9 cellular contexts compared by ENCODE assay signal in the genomic region with DNA sequence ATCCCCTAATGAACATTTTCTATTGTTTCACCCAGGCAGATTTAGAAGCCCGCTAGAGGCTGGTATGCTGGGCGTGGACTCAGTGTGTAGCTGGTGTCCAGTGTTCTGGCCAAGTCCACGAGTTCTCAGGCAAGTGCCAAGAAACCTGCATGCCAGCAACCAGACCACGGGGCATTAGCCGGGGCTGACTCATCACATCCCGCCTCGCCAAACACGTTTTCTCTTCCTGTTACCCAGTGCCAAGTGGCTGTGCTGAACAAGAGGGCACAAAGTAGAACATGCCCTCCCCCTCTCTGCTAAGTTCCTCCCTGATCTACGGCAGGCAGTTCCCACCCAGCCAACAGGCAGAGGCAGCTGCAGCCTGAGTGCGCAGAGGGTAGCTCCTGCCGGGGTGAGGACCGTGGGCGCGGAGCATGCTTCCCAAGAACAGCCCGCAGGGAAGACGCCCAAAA. TPM values are rescaled to one million over a fixed set of nuclear protein-coding genes. Genes with fewer than 3 reads are reported as not detected.
A peak's percentile ranks its signal among the peaks of the same experiment; 100 is the strongest.
DNase-seq lines count a peak whose midpoint lies in the region; TF ChIP-seq lines count a peak whose summit lies in the region.
"Had no signal": no experiment of that assay in that cellular context is flagged by ENCODE, and none has a peak within 500 bp of the region (broad histone marks: within the 10 kb centered on the region; RNA-seq: fewer than 3 reads in every experiment).

No MANE protein-coding gene starts in this region.

- H3K79me2 ChIP-seq in smooth muscle cell (ENCODE audit: low read depth): no peaks in the 10 kb centered on the region

- CTCF ChIA-PET in activated CD4-positive, alpha-beta memory T cell treated with anti-CD3 and anti-CD28 coated beads for 36 hours (lab: Charles Lee): no interaction called here
- CTCF ChIA-PET in activated CD4-positive, alpha-beta memory T cell treated with anti-CD3 and anti-CD28 coated beads, Interleukin-2, amount 10 ng/mL, durations not matched to agents 7 days and 5 days (lab: Charles Lee): no interaction called here
- CTCF ChIA-PET in RWPE1 (lab: Yijun Ruan, JAX): interaction anchor here (0.6 kb wide), 1 partner anchor 96 kb away, joined by 3 read pairs; no protein-coding TSS in a partner anchor

- H3K4me3 ChIP-seq in smooth muscle cell: no peak overlapping the region

- intact Hi-C loops in activated CD4-positive, alpha-beta memory T cell treated with anti-CD3 and anti-CD28 coated beads for 36 hours (cut with micrococcal nuclease): no loop called here

- DNase-seq in activated CD4-positive, alpha-beta memory T cell treated with anti-CD3 and anti-CD28 coated beads for 36 hours: peak; percentile 16
- DNase-seq in activated CD4-positive, alpha-beta memory T cell treated with anti-CD3 and anti-CD28 coated beads, Interleukin-2, amount 10 ng/mL, durations not matched to agents 7 days and 5 days: no peak
- DNase-seq in RWPE1 (ENCODE audit: low spot score) (peak; percentile 96), fibroblast of gingiva (ENCODE audit: low read depth) (peak; percentile 99), nucleus accumbens (lab: John Stamatoyannopoulos, UW) (peak; percentile 36 to 96 (median 87)), SIG-M5 (lab: John Stamatoyannopoulos, UW) (no peak), NK-92 (lab: John Stamatoyannopoulos, UW; ENCODE audit: unreplicated experiment) (no peak), smooth muscle cell (lab: John Stamatoyannopoulos, UW; ENCODE audit: unreplicated experiment) (no peak)

- no peak overlapping the region for H3K4me2 ChIP-seq in smooth muscle cell

- H3K4me3 Mint-ChIP-seq in activated CD4-positive, alpha-beta memory T cell treated with anti-CD3 and anti-CD28 coated beads for 36 hours: no peak overlapping the region
- no peak overlapping the region for H3K4me3 Mint-ChIP-seq in activated CD4-positive, alpha-beta memory T cell treated with anti-CD3 and anti-CD28 coated beads, Interleukin-2, amount 10 ng/mL, durations not matched to agents 7 days and 5 days
- H3K4me3 Mint-ChIP-seq: T-helper 1 cell treated with Interleukin-12 subunit alpha and Interleukin-12 subunit beta and Interleukin-4 antibody, amounts not matched to agents 30 μg/mL and 1 μg/mL, for 36 hours had no signal

- no peaks in the 10 kb centered on the region for H3K36me3 ChIP-seq in smooth muscle cell (ENCODE audit: low read depth)

- no peak for TF ChIP-seq CTCF in RWPE1 (conservative IDR thresholded peaks at IDR 0.05; ENCODE audit: low read depth)
- TF ChIP-seq CTCF in smooth muscle cell (IDR thresholded peaks at IDR 0.05; ENCODE audit: borderline replicate concordance, insufficient read depth, poor library complexity, severe bottlenecking): no peak

- peaks cover 3% of the 10 kb centered on the region for H3K36me3 Mint-ChIP-seq in activated CD4-positive, alpha-beta memory T cell treated with anti-CD3 and anti-CD28 coated beads for 36 hours
- H3K36me3 Mint-ChIP-seq in activated CD4-positive, alpha-beta memory T cell treated with anti-CD3 and anti-CD28 coated beads, Interleukin-2, amount 10 ng/mL, durations not matched to agents 7 days and 5 days (ENCODE audit: low read depth): no peaks in the 10 kb centered on the region

- H3K9me3 Mint-ChIP-seq in activated CD4-positive, alpha-beta memory T cell treated with anti-CD3 and anti-CD28 coated beads for 36 hours: peaks cover 16% of the 10 kb centered on the region
- H3K9me3 Mint-ChIP-seq in activated CD4-positive, alpha-beta memory T cell treated with anti-CD3 and anti-CD28 coated beads, Interleukin-2, amount 10 ng/mL, durations not matched to agents 7 days and 5 days: no peaks in the 10 kb centered on the region

- no peak overlapping the region for H2AFZ ChIP-seq in smooth muscle cell (ENCODE audit: low read depth)

- peaks cover 2% of the 10 kb centered on the region for H3K4me1 Mint-ChIP-seq in activated CD4-positive, alpha-beta memory T cell treated with anti-CD3 and anti-CD28 coated beads for 36 hours (ENCODE audit: low read depth)
- H3K4me1 Mint-ChIP-seq in activated CD4-positive, alpha-beta memory T cell treated with anti-CD3 and anti-CD28 coated beads, Interleukin-2, amount 10 ng/mL, durations not matched to agents 7 days and 5 days: peaks cover 9% of the 10 kb centered on the region

- H3K27me3 Mint-ChIP-seq in activated CD4-positive, alpha-beta memory T cell treated with anti-CD3 and anti-CD28 coated beads for 36 hours: peaks cover 7% of the 10 kb centered on the region
- no peaks in the 10 kb centered on the region for H3K27me3 Mint-ChIP-seq in activated CD4-positive, alpha-beta memory T cell treated with anti-CD3 and anti-CD28 coated beads, Interleukin-2, amount 10 ng/mL, durations not matched to agents 7 days and 5 days

- H3K9me3 ChIP-seq in smooth muscle cell (replicated peaks; ENCODE audit: low read depth): no peaks in the 10 kb centered on the region

- H3K27ac Mint-ChIP-seq in activated CD4-positive, alpha-beta memory T cell treated with anti-CD3 and anti-CD28 coated beads for 36 hours: no peak overlapping the region
- H3K27ac Mint-ChIP-seq in activated CD4-positive, alpha-beta memory T cell treated with anti-CD3 and anti-CD28 coated beads, Interleukin-2, amount 10 ng/mL, durations not matched to agents 7 days and 5 days: no peak overlapping the region
- H3K27ac Mint-ChIP-seq: T-helper 1 cell treated with Interleukin-12 subunit alpha and Interleukin-12 subunit beta and Interleukin-4 antibody, amounts not matched to agents 30 μg/mL and 1 μg/mL, for 36 hours had no signal

- POLR2A ChIA-PET in activated CD4-positive, alpha-beta memory T cell treated with anti-CD3 and anti-CD28 coated beads for 36 hours (lab: Charles Lee): no interaction called here
- POLR2A ChIA-PET in activated CD4-positive, alpha-beta memory T cell treated with anti-CD3 and anti-CD28 coated beads, Interleukin-2, amount 10 ng/mL, durations not matched to agents 7 days and 5 days (lab: Charles Lee): no interaction called here
- POLR2A ChIA-PET in RWPE1 (lab: Yijun Ruan, JAX; ENCODE audit: low non-redundant PET): no interaction called here

- peaks cover 6% of the 10 kb centered on the region for H4K20me1 ChIP-seq in smooth muscle cell (ENCODE audit: low read depth)

- H3K27ac ChIP-seq in RWPE1: peak overlapping the region; percentile 94
- no peak overlapping the region for H3K27ac ChIP-seq in smooth muscle cell (ENCODE audit: low read depth)

- no peaks in the 10 kb centered on the region for H3K27me3 ChIP-seq in smooth muscle cell (ENCODE audit: low read depth)

- peaks cover 10% of the 10 kb centered on the region for H3K4me1 ChIP-seq in smooth muscle cell (ENCODE audit: low read depth)

- H3K9ac ChIP-seq in smooth muscle cell (ENCODE audit: low read depth): no peak overlapping the region

- 90% methylated on average over 16 of the region's 16 CpGs for WGBS in smooth muscle cell (ENCODE audit: low lambda C conversion rate)

- no peaks in the 10 kb centered on the region for H3F3A ChIP-seq in smooth muscle cell (ENCODE audit: low read depth)

RNA-seq across cellular contexts. Expression of a gene that starts 29.6 kb away (rescaled TPM):
- under 1 TPM; 0.29 to 0.31 TPM for total RNA-seq in activated CD4-positive, alpha-beta memory T cell treated with anti-CD3 and anti-CD28 coated beads for 36 hours
- under 1 TPM in 1 of 2 experiments, not detected in 1; 0.23 TPM for total RNA-seq in activated CD4-positive, alpha-beta memory T cell treated with anti-CD3 and anti-CD28 coated beads, Interleukin-2, amount 10 ng/mL, durations not matched to agents 7 days and 5 days
- total RNA-seq in smooth muscle cell: 0.13 and 0.99 TPM in 2 replicates
- polyA plus RNA-seq in smooth muscle cell: 0.14 and 0.89 TPM in 2 replicates

Comparison
In these comparisons a context has a peak if more than half of its experiments do, and no peak if none do; other contexts are left out.
1. DNase-seq: peak in activated CD4-positive, alpha-beta memory T cell treated with anti-CD3 and anti-CD28 coated beads for 36 hours (single experiment), RWPE1 (single experiment), fibroblast of gingiva (single experiment) and nucleus accumbens (56 of 56); none in activated CD4-positive, alpha-beta memory T cell treated with anti-CD3 and anti-CD28 coated beads, Interleukin-2, amount 10 ng/mL, durations not matched to agents 7 days and 5 days (single experiment), SIG-M5 (single experiment), NK-92 (single experiment) and smooth muscle cell (single experiment).